Comparison of ENCODE assay signal across 23 cellular contexts in the genomic region with DNA sequence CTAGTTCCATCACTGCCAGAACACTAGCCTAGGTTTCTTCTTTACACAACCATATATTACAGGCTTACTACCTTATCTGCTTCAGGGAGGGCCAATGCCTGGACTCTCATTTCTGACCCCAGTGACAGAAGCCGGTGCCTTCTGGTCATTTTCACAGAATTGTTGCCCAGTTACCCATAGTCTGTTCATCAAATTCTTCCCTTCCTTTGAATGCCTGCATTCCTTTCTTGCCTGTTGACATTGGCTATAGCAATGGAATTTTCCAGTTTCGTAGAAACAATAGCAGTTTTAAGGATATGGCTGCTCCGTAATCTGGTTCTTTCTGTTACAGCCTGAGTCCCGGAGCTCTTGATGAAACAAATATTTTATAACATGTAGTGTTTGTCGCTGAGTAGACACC. TPM values are rescaled to one million over a fixed set of nuclear protein-coding genes. Genes with fewer than 3 reads are reported as not detected.
DNase-seq lines count a peak whose midpoint lies in the region; ATAC-seq and TF ChIP-seq lines count a peak whose summit lies in the region.
"Had no signal": no experiment of that assay in that cellular context is flagged by ENCODE, and none has a peak within 500 bp of the region (broad histone marks: within the 10 kb centered on the region; RNA-seq: fewer than 3 reads in every experiment).

No MANE protein-coding gene starts in this region.

- H3K36me3 ChIP-seq in mesodermal cell (ENCODE audit: control insufficient read depth, insufficient read depth, low read length) = no peaks in the 10 kb centered on the region
- H3K36me3 ChIP-seq in tibial artery = no peaks in the 10 kb centered on the region
- H3K36me3 ChIP-seq: heart right ventricle, upper lobe of left lung had no signal

- H3K9me3 ChIP-seq in right cardiac atrium (ENCODE audit: control insufficient read depth, low read length) (no peaks in the 10 kb centered on the region), mesodermal cell (ENCODE audit: control insufficient read depth, low read length) (no peaks in the 10 kb centered on the region), tibial artery (no peaks in the 10 kb centered on the region)
- H3K9me3 ChIP-seq: heart right ventricle, upper lobe of left lung had no signal

- no peak for TF ChIP-seq CTCF in tibial artery (IDR thresholded peaks at IDR 0.05)

- no peaks in the 10 kb centered on the region for H3K27me3 ChIP-seq in right cardiac atrium (ENCODE audit: control insufficient read depth, insufficient read depth)
- H3K27me3 ChIP-seq in tibial artery = no peaks in the 10 kb centered on the region
- H3K27me3 ChIP-seq: heart right ventricle, upper lobe of left lung had no signal

- H3K4me3 ChIP-seq in right cardiac atrium (ENCODE audit: low read length) (no peak overlapping the region), mesodermal cell (ENCODE audit: extremely low read depth, insufficient read depth, low read length, poor library complexity, severe bottlenecking) (no peak overlapping the region), tibial artery (no peak overlapping the region)
- H3K4me3 ChIP-seq: heart right ventricle, upper lobe of left lung had no signal

- no peak overlapping the region for H3K27ac ChIP-seq in right cardiac atrium (ENCODE audit: low read length)
- H3K27ac ChIP-seq in mesodermal cell (ENCODE audit: low read depth, low read length, severe bottlenecking) = peak overlapping the region; percentile 8
- H3K27ac ChIP-seq in tibial artery = peak overlapping the region; percentile 54 to 59
- H3K27ac ChIP-seq: 22Rv1, parathyroid adenoma, upper lobe of left lung had no signal

- intact Hi-C loops in right cardiac atrium (cut with DNase I) (no loop called here), cardiac septum (cut with DNase I) (no loop called here), tibial artery (cut with DNase I; ENCODE audit: low total_unique reads) (no loop called here)

- ATAC-seq in right cardiac atrium (peak; percentile 29 to 71), GM19023 (IDR thresholded peaks at IDR 0.05; ENCODE audit: unreplicated experiment) (no peak)
- ATAC-seq: activated CD8-positive, alpha-beta T cell treated with anti-CD3 and anti-CD28 coated beads for 36 hours; heart right ventricle; left lobe of liver; naive thymus-derived CD8-positive, alpha-beta T cell; stimulated activated naive CD8-positive, alpha-beta T cell treated with anti-CD3 and anti-CD28 coated beads, Interleukin-15, amount 100 ng/mL, for 72 hours had no signal

- 59% methylated on average over 5 of the region's 5 CpGs for WGBS in right cardiac atrium
- 76 to 92% methylated on average over 2 to 3 of the region's 5 CpGs for WGBS in mesodermal cell (ENCODE audit: insufficient coverage in 2 of 2), 2 experiments

- H3K4me1 ChIP-seq in right cardiac atrium (ENCODE audit: control insufficient read depth, insufficient read depth, low read length) = no peaks in the 10 kb centered on the region
- H3K4me1 ChIP-seq in mesodermal cell (ENCODE audit: control insufficient read depth, insufficient read depth, low read length, poor library complexity, severe bottlenecking) = peaks cover 10% of the 10 kb centered on the region
- peaks cover 0 to 33% (median 12%) of the 10 kb centered on the region in 4 donors for H3K4me1 ChIP-seq in tibial artery
- H3K4me1 ChIP-seq: parathyroid adenoma had no signal

- no peak for DNase-seq in right cardiac atrium
- no peak for DNase-seq in cardiac septum (ENCODE audit: low spot score)
- DNase-seq in dermis blood vessel endothelial cell = peak; percentile 59
- DNase-seq in tibial artery = no peak
- DNase-seq in pons (ENCODE audit: low spot score) = no peak
- no peak for DNase-seq in T-helper 9 cell
- DNase-seq: activated CD4-positive, alpha-beta T cell treated with anti-CD3 and anti-CD28 coated beads for 1 hour; activated CD8-positive, alpha-beta T cell treated with anti-CD3 and anti-CD28 coated beads for 36 hours; heart right ventricle; Karpas-422; mesenchymal stem cell; MV-4-11; naive thymus-derived CD8-positive, alpha-beta T cell; NCI-H2171; NCI-H524; SHP77 treated with DMSO at 0.1 percent for 48 hours; stimulated activated naive CD8-positive, alpha-beta T cell treated with anti-CD3 and anti-CD28 coated beads, Interleukin-15, amount 100 ng/mL, for 72 hours; upper lobe of left lung had no signal

RNA-seq across cellular contexts. Expression of a gene that starts 13.1 kb away (rescaled TPM):
- total RNA-seq in right cardiac atrium (10 to 100 TPM; 15.8 to 18.7 (median 16.5) TPM), cardiac septum (39.9 TPM), dermis blood vessel endothelial cell (14.6 and 15.4 TPM in 2 replicates)
- polyA plus RNA-seq in right cardiac atrium = 5.1 TPM
- 10.1 TPM for polyA plus RNA-seq in mesodermal cell (2013, experiment 1 of 2)
- 9.7 TPM for polyA plus RNA-seq in mesodermal cell (2013, experiment 2 of 2)
